Comparison of ENCODE assay signal across 7 cellular contexts in genomic region chr9:42568942-42569556, GRCh38.
DNase-seq lines count a peak whose midpoint lies in the region; ATAC-seq and TF ChIP-seq lines count a peak whose summit lies in the region.
"Not testable (repeated sequence)": the region's sequence is repeated elsewhere in the genome, so short reads cannot be mapped to it uniquely, and the experiment has no call there.

No MANE protein-coding gene starts in this region.

- peak overlapping the region; percentile 83 for H3K4me3 Mint-ChIP-seq in activated T-helper 1 cell treated with anti-CD3 and anti-CD28 coated beads, Interleukin-12 subunit alpha, Interleukin-12 subunit beta, Interleukin-2, Interleukin-4 antibody, amounts not matched to agents 30 ng/mL and 10 ng/mL and 1 ng/mL, durations not matched to agents 14 hours and 24 hours and 36 hours

- not testable (repeated sequence) for H3K27me3 Mint-ChIP-seq in activated T-helper 1 cell treated with anti-CD3 and anti-CD28 coated beads, Interleukin-12 subunit alpha, Interleukin-12 subunit beta, Interleukin-2, Interleukin-4 antibody, amounts not matched to agents 30 ng/mL and 10 ng/mL and 1 ng/mL, durations not matched to agents 14 hours and 24 hours and 36 hours (ENCODE audit: insufficient read depth)

- H3K4me1 ChIP-seq in HCT116 (ENCODE audit: control insufficient read depth in 1 of 2, insufficient read depth in 2 of 2, low read length in 2 of 2); body of pancreas; lung (ENCODE audit: control insufficient read depth in 2 of 2, insufficient read depth in 2 of 2, low read length in 2 of 2): not testable (repeated sequence)

- H3K27ac Mint-ChIP-seq in activated T-helper 1 cell treated with anti-CD3 and anti-CD28 coated beads, Interleukin-12 subunit alpha, Interleukin-12 subunit beta, Interleukin-2, Interleukin-4 antibody, amounts not matched to agents 30 ng/mL and 10 ng/mL and 1 ng/mL, durations not matched to agents 14 hours and 24 hours and 36 hours = not testable (repeated sequence)

- DNase-seq in HCT116 (ENCODE audit: low read depth, low spot score); activated T-helper 1 cell treated with anti-CD3 and anti-CD28 coated beads, Interleukin-12 subunit alpha, Interleukin-12 subunit beta, Interleukin-2, Interleukin-4 antibody, amounts not matched to agents 30 ng/mL and 10 ng/mL and 1 ng/mL, durations not matched to agents 14 hours and 24 hours and 36 hours (ENCODE audit: low spot score); epithelial cell of proximal tubule (ENCODE audit: low read depth): not testable (repeated sequence)
- DNase-seq in activated CD4-positive, alpha-beta T cell treated with anti-CD3 and anti-CD28 coated beads for 48 hours = peak; percentile 24
- DNase-seq in body of pancreas = peak in 3 of 4 donors; percentile 17 to 28 (median 18)
- peak; percentile 28 for DNase-seq in lung (ENCODE audit: low spot score)
- DNase-seq in stimulated activated CD4-positive, alpha-beta T cell treated with anti-CD3 and anti-CD28 coated beads, Interleukin-15, amount 100 ng/mL, for 24 hours = peak; percentile 10

- H3K27ac ChIP-seq in HCT116 (ENCODE audit: low read depth, low read length); lung (ENCODE audit: low read depth in 1 of 2, low read length in 1 of 2): not testable (repeated sequence)
- peak overlapping the region in 1 of 4 donors; percentile 40 for H3K27ac ChIP-seq in body of pancreas

- RAD21 ChIA-PET in HCT116 (lab: Charles Lee; ENCODE audit: low non-redundant PET in 1 of 2, low total read pairs in 2 of 2, uncharacterized antibody in 2 of 2, unreplicated experiment in 2 of 2) = not testable (repeated sequence)

- H3K9me2 ChIP-seq in HCT116 (ENCODE audit: insufficient read depth) = not testable (repeated sequence)

- TF ChIP-seq RAD21 in HCT116 (IDR thresholded peaks at IDR 0.05; ENCODE audit: low read depth) = not testable (repeated sequence)

- H3K36me3 Mint-ChIP-seq in activated T-helper 1 cell treated with anti-CD3 and anti-CD28 coated beads, Interleukin-12 subunit alpha, Interleukin-12 subunit beta, Interleukin-2, Interleukin-4 antibody, amounts not matched to agents 30 ng/mL and 10 ng/mL and 1 ng/mL, durations not matched to agents 14 hours and 24 hours and 36 hours (ENCODE audit: low read depth) = not testable (repeated sequence)

- no CpG with 5 or more reads among the region's 34 CpGs for WGBS in body of pancreas, 2 donors
- 5 to 20% methylated on average over 6 to 14 of the region's 34 CpGs for WGBS in lung, 2 donors

- H2AFZ ChIP-seq in HCT116 (ENCODE audit: low read depth, low read length, poor library complexity, severe bottlenecking) = not testable (repeated sequence)

- intact Hi-C loops in HCT116 (cut with micrococcal nuclease); activated T-helper 1 cell treated with anti-CD3 and anti-CD28 coated beads, Interleukin-12 subunit alpha, Interleukin-12 subunit beta, Interleukin-2, Interleukin-4 antibody, amounts not matched to agents 30 ng/mL and 10 ng/mL and 1 ng/mL, durations not matched to agents 14 hours and 24 hours and 36 hours (cut with micrococcal nuclease); body of pancreas (cut with DNase I): not testable (repeated sequence)

- POLR2A ChIA-PET in HCT116 (lab: Charles Lee) = not testable (repeated sequence)

- CTCF ChIA-PET in HCT116 (lab: Charles Lee) = not testable (repeated sequence)

- BruUV-seq in HCT116 (replicated peaks; lab: Mats Ljungman, UMichigan) = TSS peak; percentile 97

- H3K27me3 ChIP-seq in HCT116 (ENCODE audit: insufficient read depth, low read length); body of pancreas; lung (ENCODE audit: control insufficient read depth, insufficient read depth): not testable (repeated sequence)

- H3K4me3 ChIP-seq in HCT116 (replicated peaks in 1 of 2; ENCODE audit: low read depth in 1 of 2, low read length in 2 of 2) (peak overlapping the region in 1 of 2 experiments; percentile 23; a peak in 1 of 4 replicates), epithelial cell of proximal tubule (ENCODE audit: low read depth, low read length) (peak overlapping the region; percentile 26)
- not testable (repeated sequence) for H3K4me3 ChIP-seq in body of pancreas, lung

- not testable (repeated sequence) for TF ChIP-seq POLR2A in HCT116 (IDR thresholded peaks at IDR 0.05; ENCODE audit: borderline replicate concordance, extremely low read depth, insufficient read depth, insufficient read length); body of pancreas (IDR thresholded peaks at IDR 0.05)

- H3K4me2 ChIP-seq in HCT116 (ENCODE audit: low read length) = not testable (repeated sequence)

- TF ChIP-seq CTCF in HCT116 (IDR thresholded peaks at IDR 0.05 in 2 of 3, conservative IDR thresholded peaks at IDR 0.05 in 1 of 3; ENCODE audit: borderline replicate concordance in 1 of 3, insufficient read depth in 1 of 3, low read depth in 2 of 3, low read length in 2 of 3); body of pancreas (IDR thresholded peaks at IDR 0.05); epithelial cell of proximal tubule (conservative IDR thresholded peaks at IDR 0.05; ENCODE audit: low read depth, low read length); lung (IDR thresholded peaks at IDR 0.05; ENCODE audit: control extremely low read depth, extremely low read depth): not testable (repeated sequence)

- ATAC-seq in HCT116; lung (ENCODE audit: insufficient read depth, low FRiP score): not testable (repeated sequence)
- peak; percentile 33 for ATAC-seq in body of pancreas

- H3K79me2 ChIP-seq in HCT116 (ENCODE audit: insufficient read depth, low read length) = not testable (repeated sequence)

- not testable (repeated sequence) for H4K20me1 ChIP-seq in HCT116 (ENCODE audit: insufficient read depth)

- not testable (repeated sequence) for H3K9ac ChIP-seq in HCT116 (ENCODE audit: low read length)

- H3K9me3 Mint-ChIP-seq in activated T-helper 1 cell treated with anti-CD3 and anti-CD28 coated beads, Interleukin-12 subunit alpha, Interleukin-12 subunit beta, Interleukin-2, Interleukin-4 antibody, amounts not matched to agents 30 ng/mL and 10 ng/mL and 1 ng/mL, durations not matched to agents 14 hours and 24 hours and 36 hours = not testable (repeated sequence)

- not testable (repeated sequence) for H3K36me3 ChIP-seq in HCT116 (ENCODE audit: control insufficient read depth in 1 of 2, insufficient read depth in 2 of 2, low read length in 2 of 2); body of pancreas (replicated peaks in 1 of 2; ENCODE audit: insufficient read depth in 1 of 2, low read depth in 2 of 2); lung (ENCODE audit: control insufficient read depth in 2 of 2, insufficient read depth in 2 of 2, low read length in 2 of 2)

- H3K9me3 ChIP-seq in HCT116 (ENCODE audit: control insufficient read depth in 1 of 2, insufficient read depth in 1 of 2, low read depth in 1 of 2, low read length in 2 of 2); body of pancreas; lung (ENCODE audit: control insufficient read depth in 2 of 2, insufficient read depth in 1 of 2, low read length in 1 of 2): not testable (repeated sequence)

- not testable (repeated sequence) for H3K4me1 Mint-ChIP-seq in activated T-helper 1 cell treated with anti-CD3 and anti-CD28 coated beads, Interleukin-12 subunit alpha, Interleukin-12 subunit beta, Interleukin-2, Interleukin-4 antibody, amounts not matched to agents 30 ng/mL and 10 ng/mL and 1 ng/mL, durations not matched to agents 14 hours and 24 hours and 36 hours (ENCODE audit: low read depth)
